ENCODE assay signal across 15 cellular contexts in genomic region chr6:111711989-111712388, GRCh38.
DNase-seq lines count a peak whose midpoint lies in the region; ATAC-seq and TF ChIP-seq lines count a peak whose summit lies in the region.
"Had no signal": no experiment of that assay in that cellular context is flagged by ENCODE, and none has a peak within 500 bp of the region (broad histone marks: within the 10 kb centered on the region; RNA-seq: fewer than 3 reads in every experiment).

No MANE protein-coding gene starts in this region.

- H3K9me3 Mint-ChIP-seq in osteocyte (ENCODE audit: unreplicated experiment), result no peaks in the 10 kb centered on the region
- H3K9me3 Mint-ChIP-seq: activated T-cell treated with anti-CD3 and anti-CD28 coated beads, Interleukin-2, amount 50 U/mL, for 4 hours had no signal

- H3K4me1 Mint-ChIP-seq in osteocyte (ENCODE audit: unreplicated experiment), result peaks cover 34% of the 10 kb centered on the region

- H3K36me3 Mint-ChIP-seq in osteocyte (ENCODE audit: unreplicated experiment), result peaks cover 26% of the 10 kb centered on the region

- ATAC-seq in GM19395 (IDR thresholded peaks at IDR 0.05; ENCODE audit: unreplicated experiment), result no peak
- no peak for ATAC-seq in GM21367 (IDR thresholded peaks at IDR 0.05; ENCODE audit: unreplicated experiment)
- ATAC-seq: activated T-cell treated with anti-CD3 and anti-CD28 coated beads, Interleukin-2, amount 50 U/mL, for 4 hours; HCT116 had no signal

- H3K27ac Mint-ChIP-seq in osteocyte (ENCODE audit: unreplicated experiment), result peak overlapping the region; percentile 69

- DNase-seq in DMS 273 (lab: John Stamatoyannopoulos, UW; ENCODE audit: unreplicated experiment) (peak; percentile 64), DMS 273 treated with DMSO at 0.1 percent for 48 hours (lab: John Stamatoyannopoulos, UW) (no peak), NCI-H2227 treated with DMSO at 0.1 percent for 48 hours (lab: John Stamatoyannopoulos, UW) (peak; percentile 54), osteocyte (ENCODE audit: extremely low spot score, unreplicated experiment) (no peak), GM10266 (ENCODE audit: extremely low spot score) (no peak)
- DNase-seq: activated T-cell treated with anti-CD3 and anti-CD28 coated beads, Interleukin-2, amount 50 U/mL, for 4 hours; kidney; stimulated activated CD4-positive, alpha-beta T cell treated with anti-CD3 and anti-CD28 coated beads, Interleukin-2, amount 100 ng/mL, for 48 hours had no signal

- no peaks in the 10 kb centered on the region for H3K27me3 Mint-ChIP-seq in osteocyte (ENCODE audit: unreplicated experiment)

- no peak for TF ChIP-seq CTCF in osteocyte (IDR thresholded peaks at IDR 0.05)
- TF ChIP-seq CTCF in GM10266 (IDR thresholded peaks at IDR 0.05; ENCODE audit: control insufficient read depth, insufficient read depth, low read depth, missing control alignments), result no peak

- H3K4me3 Mint-ChIP-seq in osteocyte (ENCODE audit: unreplicated experiment), result no peak overlapping the region
- H3K4me3 Mint-ChIP-seq: activated T-cell treated with anti-CD3 and anti-CD28 coated beads, Interleukin-2, amount 50 U/mL, for 4 hours had no signal

- peak overlapping the region; percentile 74 for H3K27ac ChIP-seq in cingulate gyrus (ENCODE audit: low read depth, low read length)
- H3K27ac ChIP-seq: 22Rv1, neutrophil, PC-9 had no signal

Comparison
In these comparisons a context has a peak if more than half of its experiments do, and no peak if none do; other contexts are left out.
1. DNase-seq: peak in DMS 273 (single experiment) and NCI-H2227 treated with DMSO at 0.1 percent for 48 hours (single experiment); none in DMS 273 treated with DMSO at 0.1 percent for 48 hours (single experiment), osteocyte (single experiment) and GM10266 (single experiment).